ENCODE assay signal across 21 cellular contexts in the genomic region with DNA sequence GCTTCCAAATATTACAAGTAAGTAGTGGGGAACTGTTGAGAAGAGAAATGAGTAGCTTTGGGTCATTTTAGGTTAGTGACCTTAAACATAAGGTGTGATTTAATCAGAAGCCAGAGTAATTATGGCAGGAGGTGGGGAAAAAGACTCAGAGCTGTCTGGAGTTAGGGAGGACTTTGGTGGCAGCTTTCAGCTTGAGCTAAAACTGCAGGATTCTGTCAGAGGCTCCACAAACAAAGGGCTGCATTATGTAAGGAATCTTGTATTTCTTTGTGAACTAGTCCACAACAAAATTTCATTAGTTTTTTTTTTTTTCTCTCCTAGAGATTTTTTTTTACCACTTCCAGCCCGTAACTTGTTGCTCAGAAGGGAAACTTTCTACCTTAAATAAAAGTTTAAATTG.
DNase-seq lines count a peak whose midpoint lies in the region; ATAC-seq and TF ChIP-seq lines count a peak whose summit lies in the region.
"Had no signal": no experiment of that assay in that cellular context is flagged by ENCODE, and none has a peak within 500 bp of the region (broad histone marks: within the 10 kb centered on the region; RNA-seq: fewer than 3 reads in every experiment).

No MANE protein-coding gene starts in this region.

- no peaks in the 10 kb centered on the region for H3K36me3 ChIP-seq in endodermal cell (ENCODE audit: control insufficient read depth, insufficient read depth, low read length)
- H3K36me3 ChIP-seq: BLaER1 treated with 17β-estradiol and CSF1 and Interleukin-3, amounts not matched to agents 10 nM and 100 nM; HAP-1; Peyer's patch had no signal

- no peaks in the 10 kb centered on the region for H3K27me3 ChIP-seq in endodermal cell (ENCODE audit: control insufficient read depth, insufficient read depth, low read length, poor library complexity, severe bottlenecking)
- H3K27me3 ChIP-seq: BLaER1 treated with 17β-estradiol and CSF1 and Interleukin-3, amounts not matched to agents 10 nM and 100 nM; Peyer's patch had no signal

- ATAC-seq in GM18498 (IDR thresholded peaks at IDR 0.05; ENCODE audit: unreplicated experiment), result no peak
- ATAC-seq: GM23338 had no signal

- H3K27ac ChIP-seq in endodermal cell (ENCODE audit: low read depth, low read length), result peak overlapping the region; percentile 2
- H3K27ac ChIP-seq: BLaER1 treated with 17β-estradiol and CSF1 and Interleukin-3, amounts not matched to agents 10 nM and 100 nM; Peyer's patch had no signal

- no peaks in the 10 kb centered on the region for H3K4me1 ChIP-seq in endodermal cell (ENCODE audit: control insufficient read depth, insufficient read depth, low read length)
- H3K4me1 ChIP-seq: BLaER1 treated with 17β-estradiol and CSF1 and Interleukin-3, amounts not matched to agents 10 nM and 100 nM; Caco-2; Peyer's patch had no signal

- TF ChIP-seq CTCF in endodermal cell (conservative IDR thresholded peaks at IDR 0.05), result no peak

- H3K36me3 Mint-ChIP-seq in endodermal cell (ENCODE audit: low read depth), result no peaks in the 10 kb centered on the region

- H3K9ac ChIP-seq in endodermal cell (ENCODE audit: extremely low read depth, low read length, poor library complexity, severe bottlenecking), result no peak overlapping the region
- H3K9ac ChIP-seq: BLaER1 treated with 17β-estradiol and CSF1 and Interleukin-3, amounts not matched to agents 10 nM and 100 nM had no signal

- no peak overlapping the region for H3K4me3 ChIP-seq in endodermal cell (ENCODE audit: low read length)
- H3K4me3 ChIP-seq: BLaER1 treated with 17β-estradiol and CSF1 and Interleukin-3, amounts not matched to agents 10 nM and 100 nM; GM23338; HAP-1; Peyer's patch had no signal

- no peaks in the 10 kb centered on the region for H3K27me3 Mint-ChIP-seq in endodermal cell (ENCODE audit: insufficient read depth)
- H3K27me3 Mint-ChIP-seq: CD4-positive, alpha-beta memory T cell; IgD-negative memory B cell had no signal

- DNase-seq in NCI-H1048 (lab: John Stamatoyannopoulos, UW) (peak; percentile 7), endodermal cell (no peak), midbrain (lab: John Stamatoyannopoulos, UW) (peak; percentile 20), superior temporal gyrus (ENCODE audit: extremely low spot score) (peak; percentile 75), NCI-H2081 (lab: John Stamatoyannopoulos, UW) (no peak), SIG-M5 (lab: John Stamatoyannopoulos, UW) (no peak)
- DNase-seq: ACHN; Caco-2; CD4-positive, alpha-beta memory T cell; DND-41; NCI-H1105 treated with DMSO at 0.1 percent for 48 hours; NCI-H1694; NCI-H2081 treated with DMSO at 0.1 percent for 48 hours; NCI-H446; NCI-H526; Peyer's patch had no signal

- H3K27ac Mint-ChIP-seq in endodermal cell, result no peak overlapping the region
- H3K27ac Mint-ChIP-seq: CD4-positive, alpha-beta memory T cell; GM23338 had no signal

- peaks cover 4% of the 10 kb centered on the region for H3K9me3 ChIP-seq in endodermal cell (ENCODE audit: control insufficient read depth, low read length)
- H3K9me3 ChIP-seq: Caco-2, Peyer's patch had no signal

- H3K4me3 Mint-ChIP-seq in endodermal cell, result no peak overlapping the region
- H3K4me3 Mint-ChIP-seq: CD4-positive, alpha-beta memory T cell; GM23338; IgD-negative memory B cell had no signal

- peaks cover 9% of the 10 kb centered on the region for H3K9me3 Mint-ChIP-seq in endodermal cell

- H3K4me1 Mint-ChIP-seq in endodermal cell, result no peaks in the 10 kb centered on the region
- H3K4me1 Mint-ChIP-seq: IgD-negative memory B cell had no signal

- 100% methylated on average over 1 of the region's 1 CpG; no CpG with 5 or more reads in 1 of the 2 experiments for WGBS in endodermal cell (ENCODE audit: insufficient coverage in 1 of 2, insufficient read length in 1 of 2), 2 experiments

Comparison
In these comparisons a context has a peak if more than half of its experiments do, and no peak if none do; other contexts are left out.
1. DNase-seq: peak in NCI-H1048 (single experiment), midbrain (single experiment) and superior temporal gyrus (single experiment); none in endodermal cell (single experiment), NCI-H2081 (0 of 2) and SIG-M5 (single experiment).